ENCODE assay signal across 24 cellular contexts in genomic region chr11:12246169-12246568, GRCh38.
A peak's percentile ranks its signal among the peaks of the same experiment; 100 is the strongest.
DNase-seq lines count a peak whose midpoint lies in the region; ATAC-seq and TF ChIP-seq lines count a peak whose summit lies in the region.
"Had no signal": no experiment of that assay in that cellular context is flagged by ENCODE, and none has a peak within 500 bp of the region (broad histone marks: within the 10 kb centered on the region; RNA-seq: fewer than 3 reads in every experiment).

No MANE protein-coding gene starts in this region.

- DNase-seq in AG04450 (ENCODE audit: low read depth, low spot score) (no peak), Caco-2 (no peak), osteocyte (ENCODE audit: extremely low spot score, unreplicated experiment) (peak; percentile 78), foreskin fibroblast (no peak)
- DNase-seq: activated CD4-positive, alpha-beta T cell treated with anti-CD3 and anti-CD28 coated beads, Interleukin-2, amount 50 U/mL, for 4 hours; amniotic stem cell; Calu3; effector memory CD4-positive, alpha-beta T cell; esophagus squamous epithelium; GF-D8; NCI-H1436 treated with DMSO at 0.1 percent for 48 hours; NCI-H446 treated with DMSO at 0.1 percent for 48 hours; SHP77; stimulated activated CD4-positive, alpha-beta T cell treated with anti-CD3 and anti-CD28 coated beads, Interleukin-15, amount 100 ng/mL, for 24 hours; T-helper 1 cell; testis; WERI-Rb-1 had no signal

- no peaks in the 10 kb centered on the region for H3K27me3 Mint-ChIP-seq in Caco-2 (ENCODE audit: insufficient read depth, unreplicated experiment)
- no peaks in the 10 kb centered on the region for H3K27me3 Mint-ChIP-seq in osteocyte (ENCODE audit: unreplicated experiment)
- H3K27me3 Mint-ChIP-seq: central memory CD8-positive, alpha-beta T cell had no signal

- H3K27ac Mint-ChIP-seq in Caco-2 (ENCODE audit: unreplicated experiment) = peak overlapping the region; percentile 0
- no peak overlapping the region for H3K27ac Mint-ChIP-seq in osteocyte (ENCODE audit: unreplicated experiment)

- H3K4me3 Mint-ChIP-seq in Caco-2 (ENCODE audit: unreplicated experiment) (no peak overlapping the region), osteocyte (ENCODE audit: unreplicated experiment) (no peak overlapping the region)
- H3K4me3 Mint-ChIP-seq: central memory CD8-positive, alpha-beta T cell had no signal

- H3K4me1 Mint-ChIP-seq in Caco-2 (ENCODE audit: low read depth, unreplicated experiment) (peaks cover 56% of the 10 kb centered on the region), osteocyte (ENCODE audit: unreplicated experiment) (peaks cover 15% of the 10 kb centered on the region)

- CTCF ChIA-PET in AG04450 (lab: Charles Lee) (interaction anchor here (2.6 kb wide), 1 partner anchor 9 kb away, joined by 9 read pairs; no protein-coding TSS in a partner anchor), Caco-2 (lab: Charles Lee) (no interaction called here)

- H3K4me1 ChIP-seq in Caco-2 = peaks cover 61% of the 10 kb centered on the region

- no peaks in the 10 kb centered on the region for H3K9me3 ChIP-seq in AG04450 (ENCODE audit: control insufficient read depth, insufficient read depth, low read length)
- H3K9me3 ChIP-seq in Caco-2 = no peaks in the 10 kb centered on the region
- H3K9me3 ChIP-seq: esophagus squamous epithelium, neutrophil, testis had no signal

- TF ChIP-seq CTCF in AG04450 (IDR thresholded peaks at IDR 0.05; ENCODE audit: low read depth, low read length) (no peak), Caco-2 (IDR thresholded peaks at IDR 0.05; ENCODE audit: insufficient read depth in 1 of 2, low read depth in 1 of 2, low read length in 1 of 2, severe bottlenecking in 1 of 2, unreplicated experiment in 1 of 2) (no peak), VCaP (conservative IDR thresholded peaks at IDR 0.05) (no peak), osteocyte (IDR thresholded peaks at IDR 0.05) (no peak), foreskin fibroblast (IDR thresholded peaks at IDR 0.05; ENCODE audit: low read depth, low read length) (no peak)

- POLR2A ChIA-PET in AG04450 (lab: Yijun Ruan, JAX) = no interaction called here
- POLR2A ChIA-PET in Caco-2 (lab: Charles Lee) = no interaction called here

- H3K27me3 ChIP-seq in AG04450 (ENCODE audit: control insufficient read depth, insufficient read depth, low read length) (no peaks in the 10 kb centered on the region), Caco-2 (replicated peaks; ENCODE audit: control insufficient read depth, insufficient read depth, low read length) (no peaks in the 10 kb centered on the region)
- H3K27me3 ChIP-seq: esophagus squamous epithelium, neutrophil, testis had no signal

- BruUV-seq in Caco-2 (replicated peaks; lab: Mats Ljungman, UMichigan) = no TSS peak

- intact Hi-C loops in Caco-2 (cut with micrococcal nuclease; ENCODE audit: unreplicated experiment) = no loop called here

- H3K27ac ChIP-seq in AG04450 (ENCODE audit: low read depth, low read length) (peak overlapping the region; percentile 11), VCaP (peak overlapping the region; percentile 95; the same call in 1 of the 2 replicates)
- H3K27ac ChIP-seq: neutrophil, WERI-Rb-1 had no signal

- peaks cover 6% of the 10 kb centered on the region for H3K36me3 ChIP-seq in Caco-2 (ENCODE audit: control insufficient read depth, insufficient read depth, low read length)
- H3K36me3 ChIP-seq: neutrophil, WERI-Rb-1 had no signal

- ATAC-seq in HG03139 (IDR thresholded peaks at IDR 0.05; ENCODE audit: unreplicated experiment) = no peak
- no peak for ATAC-seq in HG03108 (IDR thresholded peaks at IDR 0.05; ENCODE audit: unreplicated experiment)
- ATAC-seq: HepG2, left lobe of liver had no signal

- H3K4me3 ChIP-seq in AG04450 (ENCODE audit: low read depth, low read length) = no peak overlapping the region
- no peak overlapping the region for H3K4me3 ChIP-seq in Caco-2 (ENCODE audit: low read depth, low read length)
- H3K4me3 ChIP-seq in foreskin fibroblast (ENCODE audit: low read depth in 1 of 2, low read length in 2 of 2) = no peak overlapping the region
- H3K4me3 ChIP-seq: esophagus squamous epithelium, testis had no signal

- H3K36me3 Mint-ChIP-seq in Caco-2 (ENCODE audit: insufficient read depth, unreplicated experiment) = peaks cover 89% of the 10 kb centered on the region
- peaks cover 6% of the 10 kb centered on the region for H3K36me3 Mint-ChIP-seq in osteocyte (ENCODE audit: unreplicated experiment)

- H3K9me3 Mint-ChIP-seq in Caco-2 (ENCODE audit: unreplicated experiment) = no peaks in the 10 kb centered on the region
- H3K9me3 Mint-ChIP-seq in osteocyte (ENCODE audit: unreplicated experiment) = no peaks in the 10 kb centered on the region
- H3K9me3 Mint-ChIP-seq: central memory CD8-positive, alpha-beta T cell had no signal
